11 cellular contexts compared by ENCODE assay signal in genomic region chr9:121182976-121183375, GRCh38. TPM values are rescaled to one million over a fixed set of nuclear protein-coding genes. Genes with fewer than 3 reads are reported as not detected.
DNase-seq lines count a peak whose midpoint lies in the region; ATAC-seq, FAIRE-seq and TF ChIP-seq lines count a peak whose summit lies in the region.
"Had no signal": no experiment of that assay in that cellular context is flagged by ENCODE, and none has a peak within 500 bp of the region (broad histone marks: within the 10 kb centered on the region; RNA-seq: fewer than 3 reads in every experiment).

No MANE protein-coding gene starts in this region.

- no peak overlapping the region for H2AFZ ChIP-seq in HepG2 (ENCODE audit: low read length)

- in situ Hi-C loops in HepG2 (cut with HindIII; ENCODE audit: extremely low pct_ligation_motif_present, low pct_unique_long_range_greater_than_20kb) = no loop called here

- DNase-seq in A549 (ENCODE audit: low read depth in 1 of 2, low spot score in 1 of 2) = no peak
- DNase-seq in Caco-2 = no peak
- DNase-seq in T-cell = no peak
- DNase-seq in HepG2 (ENCODE audit: low spot score) = no peak
- DNase-seq in midbrain (lab: John Stamatoyannopoulos, UW) = no peak
- no peak for DNase-seq in activated CD8-positive, alpha-beta memory T cell treated with anti-CD3 and anti-CD28 coated beads for 24 hours
- DNase-seq: caudate nucleus had no signal

- H3K27me3 Mint-ChIP-seq in Caco-2 (ENCODE audit: insufficient read depth, unreplicated experiment) (no peaks in the 10 kb centered on the region), T-cell (no peaks in the 10 kb centered on the region)

- H3K4me1 Mint-ChIP-seq in Caco-2 (ENCODE audit: low read depth, unreplicated experiment) (peaks cover 37% of the 10 kb centered on the region), T-cell (peaks cover 45 to 66% (median 58%) of the 10 kb centered on the region in 3 donors)

- H3K4me3 Mint-ChIP-seq in Caco-2 (ENCODE audit: unreplicated experiment) (peak overlapping the region; percentile 40), T-cell (no peak overlapping the region)

- FAIRE-seq in A549 (lab: Jason Lieb, UNC) = no peak
- FAIRE-seq in HepG2 (lab: Jason Lieb, UNC) = no peak

- H4K20me1 ChIP-seq in HepG2 (ENCODE audit: insufficient read depth, low read length) = peaks cover 12% of the 10 kb centered on the region; the same call in 1 of the 2 replicates

- H3K27ac ChIP-seq in A549 (0 out of 6 replicates have a peak overlapping the region, but pooled peaks of 1 of the 2 experiments have one; percentile 15), HepG2 (ENCODE audit: extremely low read length, insufficient read depth, low read length) (peak overlapping the region; percentile 84)
- H3K27ac ChIP-seq: esophagus muscularis mucosa had no signal

- H3K9me3 ChIP-seq in A549 (no peaks in the 10 kb centered on the region), Caco-2 (no peaks in the 10 kb centered on the region), HepG2 (ENCODE audit: low read length) (no peaks in the 10 kb centered on the region)
- H3K9me3 ChIP-seq: esophagus muscularis mucosa had no signal

- H3K4me3 ChIP-seq in A549 (no peak overlapping the region; the same call in 2 of the 3 replicates), Caco-2 (ENCODE audit: low read depth, low read length) (no peak overlapping the region), HepG2 (replicated peaks in 1 of 3; ENCODE audit: insufficient read depth in 1 of 3, low read depth in 2 of 3, low read length in 3 of 3) (no peak overlapping the region; a peak in 1 of 6 replicates)
- H3K4me3 ChIP-seq: esophagus muscularis mucosa had no signal

- TF ChIP-seq CTCF in A549 (IDR thresholded peaks at IDR 0.05) (no peak), Caco-2 (IDR thresholded peaks at IDR 0.05; ENCODE audit: insufficient read depth in 1 of 2, low read depth in 1 of 2, low read length in 1 of 2, severe bottlenecking in 1 of 2, unreplicated experiment in 1 of 2) (no peak), HepG2 (CRISPR knock-in tag; IDR thresholded peaks at IDR 0.05) (no peak)

- CTCF ChIA-PET in A549 (lab: Yijun Ruan, JAX) = interaction anchor here (1.6 kb wide), 1 partner anchor 12 kb away, joined by 5 read pairs; no protein-coding TSS in a partner anchor
- CTCF ChIA-PET in Caco-2 (lab: Charles Lee) = no interaction called here
- CTCF ChIA-PET in T-cell (lab: Charles Lee) = no interaction called here
- CTCF ChIA-PET in HepG2 (lab: Yijun Ruan, JAX; ENCODE audit: low intra/inter-chr PET ratio, low total read pairs) = no interaction called here

- ATAC-seq in A549 (no peak), T-cell (replicated peaks in 1 of 4) (no peak), HepG2 (no peak), HG02938 (IDR thresholded peaks at IDR 0.05; ENCODE audit: unreplicated experiment) (no peak), GM18511 (IDR thresholded peaks at IDR 0.05; ENCODE audit: unreplicated experiment) (no peak)
- ATAC-seq: Panc1 had no signal

- TF ChIP-seq POLR2A in A549 (IDR thresholded peaks at IDR 0.05; ENCODE audit: low read length) = no peak
- TF ChIP-seq POLR2A in HepG2 (IDR thresholded peaks at IDR 0.05; ENCODE audit: insufficient read depth in 1 of 2, low read depth in 2 of 2, low read length in 2 of 2) = no peak

- BruUV-seq in Caco-2 (replicated peaks; lab: Mats Ljungman, UMichigan) (no TSS peak), HepG2 (replicated peaks; lab: Mats Ljungman, UMichigan) (no TSS peak)

- H3K27me3 ChIP-seq in Caco-2 (replicated peaks; ENCODE audit: control insufficient read depth, insufficient read depth, low read length) = no peaks in the 10 kb centered on the region
- H3K27me3 ChIP-seq in HepG2 (ENCODE audit: control insufficient read depth in 1 of 2, insufficient read depth in 2 of 2, low read length in 2 of 2) = no peaks in the 10 kb centered on the region
- H3K27me3 ChIP-seq: esophagus muscularis mucosa had no signal

- intact Hi-C loops in Caco-2 (cut with micrococcal nuclease; ENCODE audit: unreplicated experiment) = no loop called here
- intact Hi-C loops in HepG2 (cut with micrococcal nuclease; ENCODE audit: unreplicated experiment) = loop anchor here (10.0 kb wide), 1 partner anchor 128 kb away; the partner anchor contains the start of gene C5

- POLR2A ChIA-PET in A549 (lab: Yijun Ruan, JAX) = no interaction called here
- POLR2A ChIA-PET in Caco-2 (lab: Charles Lee) = no interaction called here
- POLR2A ChIA-PET in T-cell (lab: Charles Lee) = no interaction called here
- POLR2A ChIA-PET in HepG2 (lab: Yijun Ruan, JAX) = interaction anchor here (1.6 kb wide), 1 partner anchor 19 kb away, joined by 9 read pairs; the partner anchor contains the start of gene RAB14

- H3K27ac Mint-ChIP-seq in Caco-2 (ENCODE audit: unreplicated experiment) (peak overlapping the region; percentile 71), T-cell (peak overlapping the region; percentile 87 to 89)

- H3K9ac ChIP-seq in HepG2 (ENCODE audit: insufficient read depth, low read depth, low read length) = peak overlapping the region; percentile 44; the same call in 1 of the 2 replicates

- peaks cover 56% of the 10 kb centered on the region for H3K79me2 ChIP-seq in HepG2 (ENCODE audit: insufficient read depth, low read length)

- H3K4me2 ChIP-seq in A549 (peak overlapping the region; percentile 59), HepG2 (ENCODE audit: low read depth, low read length) (peak overlapping the region; percentile 73)

- TF ChIP-seq EP300 in A549 (IDR thresholded peaks at IDR 0.05) (no peak), HepG2 (IDR thresholded peaks at IDR 0.05; ENCODE audit: low read depth in 2 of 2, low read length in 2 of 2) (no peak), HepG2 (CRISPR knock-in tag; IDR thresholded peaks at IDR 0.05; ENCODE audit: borderline replicate concordance) (no peak)

- peaks cover 1% of the 10 kb centered on the region; the same call in 1 of the 2 replicates for H3K36me3 ChIP-seq in Caco-2 (ENCODE audit: control insufficient read depth, insufficient read depth, low read length)
- peaks cover 4 to 14% of the 10 kb centered on the region in 2 experiments; a peak in 3 of 5 replicates for H3K36me3 ChIP-seq in HepG2 (replicated peaks in 1 of 2; ENCODE audit: control insufficient read depth in 1 of 2, insufficient read depth in 2 of 2, low read length in 2 of 2)

- TF ChIP-seq RAD21 in A549 (conservative IDR thresholded peaks at IDR 0.05 in 1 of 2, IDR thresholded peaks at IDR 0.05 in 1 of 2) (no peak), HepG2 (CRISPR knock-in tag; IDR thresholded peaks at IDR 0.05) (no peak)

- H3K36me3 Mint-ChIP-seq in Caco-2 (ENCODE audit: insufficient read depth, unreplicated experiment) (peaks cover 53% of the 10 kb centered on the region), T-cell (peaks cover 43% of the 10 kb centered on the region)

- H3K9me3 Mint-ChIP-seq in Caco-2 (ENCODE audit: unreplicated experiment) (no peaks in the 10 kb centered on the region), T-cell (no peaks in the 10 kb centered on the region)

- H3K4me1 ChIP-seq in A549 (peaks cover 58% of the 10 kb centered on the region), Caco-2 (peaks cover 40% of the 10 kb centered on the region), HepG2 (ENCODE audit: insufficient read depth, low read length) (peaks cover 98% of the 10 kb centered on the region)

TF ChIP-seq in A549, 52 proteins besides CTCF, POLR2A, EP300 and RAD21 (continues in another document):
- no peak for TF ChIP-seq HES2 (IDR thresholded peaks at IDR 0.05)
- no peak for TF ChIP-seq EHF (CRISPR knock-in tag; IDR thresholded peaks at IDR 0.05)

TF ChIP-seq in HepG2, 621 proteins besides CTCF, POLR2A, EP300 and RAD21:
- 0 out of 2 replicates have a peak, but pooled peaks have one; percentile 0 for TF ChIP-seq ZFP36L1 (CRISPR knock-in tag; IDR thresholded peaks at IDR 0.05)
- no peak for TF ChIP-seq FIP1L1 (IDR thresholded peaks at IDR 0.05; ENCODE audit: borderline replicate concordance, insufficient read depth, low read depth, low read length)
- TF ChIP-seq ELF3 (CRISPR knock-in tag; IDR thresholded peaks at IDR 0.05) = peak; percentile 90
- no peak for TF ChIP-seq ZNF737 (CRISPR knock-in tag; IDR thresholded peaks at IDR 0.05; ENCODE audit: borderline replicate concordance)

RNA-seq across cellular contexts. Expression of gene RAB14, which starts 18.7 kb away (rescaled TPM):
- 54.1 and 55.7 TPM in 2 replicates for polyA plus RNA-seq in A549 (2011; rRNA removed)
- 12.6 and 14.0 TPM in 2 replicates for polyA plus RNA-seq in A549 (2012; cell fraction: cytosol; rRNA removed)
- 6.3 and 11.1 TPM in 2 replicates for polyA plus RNA-seq in A549 (2012; cell fraction: nucleus; rRNA removed)
- 38.4 to 40.2 TPM (median 38.8 TPM) in 3 replicates for polyA plus RNA-seq in A549 (2017; fragmentation: RNase III; extraction: RNeasy Plus Mini Kit Qiagen cat#74134 plus additional on column Dnase treatment)
- 14.2 and 15.3 TPM in 2 replicates for polyA minus RNA-seq in A549 (2011; rRNA and poly(A)+ RNA removed)
- total RNA-seq in Caco-2 (2022) = 70.3 and 73.2 TPM in 2 replicates
- total RNA-seq in T-cell = 10 to 100 TPM; 42.4 to 56.6 (median 50.5) TPM
- total RNA-seq in HepG2 (2016; rRNA removed; fragmentation: Illumina TruSeq; extraction: Trizol) = 19.3 and 42.2 TPM in 2 replicates
- total RNA-seq in HepG2 (2016; cell fraction: cytosol; rRNA removed; fragmentation: Illumina TruSeq; extraction: Trizol; ENCODE audit: low read depth) = 2.8 and 4.0 TPM in 2 replicates
- 18.4 and 42.0 TPM in 2 replicates for total RNA-seq in HepG2 (2016; cell fraction: insoluble cytoplasmic fraction; rRNA removed; fragmentation: Illumina TruSeq; extraction: Trizol)
- total RNA-seq in HepG2 (2016; cell fraction: membrane; rRNA removed; fragmentation: Illumina TruSeq; extraction: Trizol) = 18.7 and 20.5 TPM in 2 replicates
- 24.4 and 28.8 TPM in 2 replicates for total RNA-seq in HepG2 (2016; cell fraction: nucleus; rRNA removed; fragmentation: Illumina TruSeq; extraction: Trizol)
- polyA plus RNA-seq in HepG2 (2011; rRNA removed) = 15.3 and 17.4 TPM in 2 replicates
- 6.4 and 13.9 TPM in 2 replicates for polyA plus RNA-seq in HepG2 (2011; cell fraction: cytosol; rRNA removed)
- 9.5 and 11.9 TPM in 2 replicates for polyA plus RNA-seq in HepG2 (2011; cell fraction: nucleus; rRNA removed)
- 31.9 and 33.9 TPM in 2 replicates for polyA plus RNA-seq in HepG2 (2012)
- polyA plus RNA-seq in HepG2 (2016; cell fraction: cytosol; fragmentation: Illumina TruSeq; extraction: Trizol; ENCODE audit: low read depth) = 2.7 and 2.8 TPM in 2 replicates
- polyA plus RNA-seq in HepG2 (2016; cell fraction: insoluble cytoplasmic fraction; fragmentation: Illumina TruSeq; extraction: Trizol; ENCODE audit: low read depth) = 58.3 and 63.3 TPM in 2 replicates
- 12.2 and 12.7 TPM in 2 replicates for polyA plus RNA-seq in HepG2 (2016; cell fraction: membrane; fragmentation: Illumina TruSeq; extraction: Trizol; ENCODE audit: low read depth)
- polyA plus RNA-seq in HepG2 (2016; cell fraction: nucleus; fragmentation: Illumina TruSeq; extraction: Trizol; ENCODE audit: insufficient read depth, low read depth) = 39.9 TPM in 2 replicates
- 8.0 and 11.9 TPM in 2 replicates for polyA minus RNA-seq in HepG2 (2011; rRNA and poly(A)+ RNA removed; ENCODE audit: low replicate concordance)
- polyA minus RNA-seq in HepG2 (2011; cell fraction: cytosol; rRNA and poly(A)+ RNA removed) = 14.1 and 21.2 TPM in 2 replicates
- polyA minus RNA-seq in HepG2 (2011; cell fraction: nucleus; rRNA and poly(A)+ RNA removed) = 18.9 and 25.6 TPM in 2 replicates
